ENCODE assay signal across 11 cellular contexts in the genomic region with DNA sequence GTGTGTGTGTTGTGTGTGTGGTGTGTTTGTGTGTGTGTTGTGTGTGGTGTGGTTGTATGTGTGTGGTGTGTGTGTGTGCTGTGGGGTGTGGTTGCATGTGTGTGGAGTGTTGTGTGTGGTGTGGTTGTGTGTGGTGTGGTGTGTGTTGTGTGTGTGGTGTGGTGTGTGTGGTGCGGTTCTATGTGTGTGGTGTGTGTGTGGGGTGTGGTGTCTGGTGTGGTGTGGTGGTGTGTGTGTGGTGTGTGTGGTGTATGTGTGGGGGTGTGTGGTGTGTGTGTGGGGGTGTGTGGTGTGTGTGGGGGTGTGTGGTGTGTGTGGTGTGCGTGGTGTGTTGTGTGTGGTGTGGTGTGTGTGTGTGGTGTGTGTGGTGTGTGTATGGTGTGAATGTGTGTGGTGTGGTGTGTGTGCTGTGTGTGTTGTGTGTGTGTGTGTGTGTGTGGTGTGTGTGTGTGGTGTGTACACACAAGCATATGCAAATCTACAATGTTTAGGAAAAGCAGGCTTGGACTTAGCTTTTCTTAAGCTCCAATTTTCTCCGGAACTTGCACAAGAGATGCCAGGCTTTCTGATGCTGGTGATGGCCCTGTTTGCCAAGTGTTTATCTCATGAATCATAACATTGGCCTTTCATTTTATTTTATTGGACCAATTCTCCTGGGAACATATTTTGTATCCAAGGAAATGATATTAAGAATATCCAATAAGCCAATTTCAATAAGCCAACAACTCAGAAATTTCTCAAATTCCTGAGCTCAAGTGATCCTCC.
DNase-seq lines count a peak whose midpoint lies in the region; ATAC-seq and TF ChIP-seq lines count a peak whose summit lies in the region.
"Had no signal": no experiment of that assay in that cellular context is flagged by ENCODE, and none has a peak within 500 bp of the region (broad histone marks: within the 10 kb centered on the region; RNA-seq: fewer than 3 reads in every experiment).

No MANE protein-coding gene starts in this region.

- CTCF ChIA-PET in activated CD8-positive, alpha-beta T cell treated with anti-CD3 and anti-CD28 coated beads, Interleukin-2, amount 10 ng/mL, durations not matched to agents 7 days and 5 days (lab: Charles Lee): no interaction called here

- no peaks in the 10 kb centered on the region for H3K4me1 Mint-ChIP-seq in activated CD8-positive, alpha-beta T cell treated with anti-CD3 and anti-CD28 coated beads, Interleukin-2, amount 10 ng/mL, durations not matched to agents 7 days and 5 days (ENCODE audit: low read depth)

- H3K4me1 ChIP-seq in ACC112 (ENCODE audit: control insufficient read depth, insufficient read depth, low read length, unreplicated experiment): peaks cover 29% of the 10 kb centered on the region
- no peaks in the 10 kb centered on the region for H3K4me1 ChIP-seq in foreskin keratinocyte

- H3K4me3 ChIP-seq in ACC112 (ENCODE audit: low read depth, low read length) (no peak overlapping the region), HFF-Myc (replicated peaks; ENCODE audit: low read depth, low read length) (no peak overlapping the region)
- H3K4me3 ChIP-seq: BLaER1 treated with 17β-estradiol and CSF1 and Interleukin-3, amounts not matched to agents 10 nM and 100 nM; skin epidermis had no signal

- H3K36me3 ChIP-seq in ACC112 (ENCODE audit: insufficient read depth, low read length): no peaks in the 10 kb centered on the region
- H3K36me3 ChIP-seq: BLaER1 treated with 17β-estradiol and CSF1 and Interleukin-3, amounts not matched to agents 10 nM and 100 nM had no signal

- no peaks in the 10 kb centered on the region for H3K36me3 Mint-ChIP-seq in activated CD8-positive, alpha-beta T cell treated with anti-CD3 and anti-CD28 coated beads, Interleukin-2, amount 10 ng/mL, durations not matched to agents 7 days and 5 days (ENCODE audit: low read depth)

- no peak for TF ChIP-seq CTCF in HFF-Myc (IDR thresholded peaks at IDR 0.05; ENCODE audit: low read depth, low read length, missing control alignments)
- no peak for TF ChIP-seq CTCF in foreskin keratinocyte (conservative IDR thresholded peaks at IDR 0.05)

- no peak overlapping the region for H3K4me3 Mint-ChIP-seq in activated CD8-positive, alpha-beta T cell treated with anti-CD3 and anti-CD28 coated beads, Interleukin-2, amount 10 ng/mL, durations not matched to agents 7 days and 5 days

- no peaks in the 10 kb centered on the region for H3K9me3 Mint-ChIP-seq in activated CD8-positive, alpha-beta T cell treated with anti-CD3 and anti-CD28 coated beads, Interleukin-2, amount 10 ng/mL, durations not matched to agents 7 days and 5 days (ENCODE audit: insufficient read depth)

- ATAC-seq in foreskin keratinocyte (peak; percentile 40), sciatic nerve (no peak)
- ATAC-seq in activated CD8-positive, alpha-beta T cell treated with anti-CD3 and anti-CD28 coated beads, Interleukin-2, amount 10 ng/mL, durations not matched to agents 7 days and 5 days: no peak

- H3K27ac ChIP-seq in ACC112 (ENCODE audit: low read depth, low read length) (peak overlapping the region; percentile 14), foreskin keratinocyte (no peak overlapping the region)
- H3K27ac ChIP-seq: BLaER1 treated with 17β-estradiol and CSF1 and Interleukin-3, amounts not matched to agents 10 nM and 100 nM; skin epidermis had no signal

- no peak overlapping the region for H2AFZ ChIP-seq in ACC112 (ENCODE audit: low read length, unreplicated experiment)

- intact Hi-C loops in sciatic nerve (cut with DNase I): no loop called here

- H3K27me3 ChIP-seq in ACC112 (ENCODE audit: insufficient read depth, low read length): no peaks in the 10 kb centered on the region
- H3K27me3 ChIP-seq in foreskin keratinocyte: no peaks in the 10 kb centered on the region

- peak; percentile 32 for DNase-seq in HFF-Myc (ENCODE audit: extremely low read depth, low read depth)
- peak; percentile 35 for DNase-seq in amniotic epithelial cell (ENCODE audit: low read depth)
- DNase-seq in foreskin keratinocyte: peak; percentile 63 to 69
- DNase-seq in mesenteric fat pad (ENCODE audit: low spot score): no peak
- no peak for DNase-seq in activated CD8-positive, alpha-beta T cell treated with anti-CD3 and anti-CD28 coated beads, Interleukin-2, amount 10 ng/mL, durations not matched to agents 7 days and 5 days
- no peak for DNase-seq in iPS-NIHi11 (ENCODE audit: low spot score)
- no peak for DNase-seq in sciatic nerve (ENCODE audit: low spot score)
- DNase-seq: amygdala had no signal

- no peak overlapping the region for H3K27ac Mint-ChIP-seq in activated CD8-positive, alpha-beta T cell treated with anti-CD3 and anti-CD28 coated beads, Interleukin-2, amount 10 ng/mL, durations not matched to agents 7 days and 5 days

- H3K79me2 ChIP-seq in ACC112 (ENCODE audit: control insufficient read depth, insufficient read depth, low read length, unreplicated experiment): no peaks in the 10 kb centered on the region

- POLR2A ChIA-PET in activated CD8-positive, alpha-beta T cell treated with anti-CD3 and anti-CD28 coated beads, Interleukin-2, amount 10 ng/mL, durations not matched to agents 7 days and 5 days (lab: Charles Lee): no interaction called here

- H3K27me3 Mint-ChIP-seq in activated CD8-positive, alpha-beta T cell treated with anti-CD3 and anti-CD28 coated beads, Interleukin-2, amount 10 ng/mL, durations not matched to agents 7 days and 5 days (ENCODE audit: low read depth): no peaks in the 10 kb centered on the region

Comparison
In these comparisons a context has a peak if more than half of its experiments do, and no peak if none do; other contexts are left out.
1. DNase-seq: peak in HFF-Myc (single experiment), amniotic epithelial cell (single experiment) and foreskin keratinocyte (2 of 2); none in mesenteric fat pad (single experiment), activated CD8-positive, alpha-beta T cell treated with anti-CD3 and anti-CD28 coated beads, Interleukin-2, amount 10 ng/mL, durations not matched to agents 7 days and 5 days (single experiment), iPS-NIHi11 (single experiment) and sciatic nerve (single experiment).